In the genomic region with DNA sequence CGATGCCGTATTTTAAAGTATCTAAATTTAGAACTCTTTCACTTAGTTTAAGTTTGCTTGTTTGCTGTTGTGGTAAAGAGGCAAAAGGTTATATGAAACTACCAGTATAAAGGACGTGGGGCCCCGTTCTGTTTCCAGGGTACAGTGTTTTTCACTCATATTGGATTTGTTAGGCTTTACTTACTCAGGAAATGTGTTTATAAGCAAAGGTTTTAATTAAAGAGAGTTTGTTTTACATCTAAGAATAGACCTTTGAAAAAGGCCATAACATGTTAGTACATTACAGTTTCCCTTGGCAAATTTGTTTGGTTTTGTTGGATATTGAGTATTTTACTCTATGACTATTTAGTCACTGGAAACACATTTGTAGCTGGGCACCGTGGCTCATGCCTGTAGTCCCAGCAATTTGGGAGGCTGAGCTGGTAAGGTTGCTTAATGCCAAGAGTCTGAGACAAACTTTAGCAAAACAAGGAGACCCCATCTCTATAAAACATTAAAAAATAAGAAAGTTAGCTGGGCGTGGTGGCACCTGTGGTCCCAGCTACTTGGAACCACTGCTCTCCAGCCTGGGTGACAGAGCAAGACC, we compare ENCODE assay signal across 22 cellular contexts. TPM values are rescaled to one million over a fixed set of nuclear protein-coding genes. Genes with fewer than 3 reads are reported as not detected.
A peak's percentile ranks its signal among the peaks of the same experiment; 100 is the strongest.
DNase-seq lines count a peak whose midpoint lies in the region; ATAC-seq and TF ChIP-seq lines count a peak whose summit lies in the region.
"Had no signal": no experiment of that assay in that cellular context is flagged by ENCODE, and none has a peak within 500 bp of the region (broad histone marks: within the 10 kb centered on the region; RNA-seq: fewer than 3 reads in every experiment).

No MANE protein-coding gene starts in this region.

- 65 to 81% (median 69%) methylated on average over 6 of the region's 6 CpGs for WGBS in psoas muscle, 3 donors

- no peaks in the 10 kb centered on the region for H3K4me1 ChIP-seq in CD8-positive, alpha-beta memory T cell (ENCODE audit: insufficient read depth, low read length)
- peaks cover 7% of the 10 kb centered on the region for H3K4me1 ChIP-seq in psoas muscle
- H3K4me1 ChIP-seq in foreskin keratinocyte: peaks cover 5% of the 10 kb centered on the region

- H3K4me1 Mint-ChIP-seq in activated T-cell treated with anti-CD3 and anti-CD28 coated beads, Interleukin-2, amount 50 U/mL, for 24 hours (ENCODE audit: low read depth): peaks cover 50% of the 10 kb centered on the region
- H3K4me1 Mint-ChIP-seq in CD8-positive, alpha-beta memory T cell: peaks cover 27 to 54% (median 42%) of the 10 kb centered on the region in 3 donors
- peaks cover 29% of the 10 kb centered on the region for H3K4me1 Mint-ChIP-seq in activated CD8-positive, alpha-beta T cell treated with anti-CD3 and anti-CD28 coated beads, Interleukin-2, amount 10 ng/mL, durations not matched to agents 7 days and 5 days (ENCODE audit: low read depth)
- H3K4me1 Mint-ChIP-seq: B cell, H9, neural crest cell had no signal

- peak overlapping the region; percentile 30 for H3K4me3 Mint-ChIP-seq in activated T-cell treated with anti-CD3 and anti-CD28 coated beads, Interleukin-2, amount 50 U/mL, for 24 hours
- peak overlapping the region in 6 of 7 donors; percentile 12 to 67 (median 36) for H3K4me3 Mint-ChIP-seq in CD8-positive, alpha-beta memory T cell
- no peak overlapping the region for H3K4me3 Mint-ChIP-seq in activated CD8-positive, alpha-beta T cell treated with anti-CD3 and anti-CD28 coated beads, Interleukin-2, amount 10 ng/mL, durations not matched to agents 7 days and 5 days
- H3K4me3 Mint-ChIP-seq: activated naive CD4-positive, alpha-beta T cell treated with anti-CD3 and anti-CD28 coated beads, Interleukin-2, amount 10 ng/mL, durations not matched to agents 7 days and 5 days; B cell; H9; neural crest cell; T-helper 2 cell treated with Interferon-gamma antibody and Interleukin-4, amounts not matched to agents 5 μg/mL and 100 μg/mL, for 36 hours; type B pancreatic cell had no signal

- H3K9me3 Mint-ChIP-seq in activated T-cell treated with anti-CD3 and anti-CD28 coated beads, Interleukin-2, amount 50 U/mL, for 24 hours: peaks cover 4% of the 10 kb centered on the region
- no peaks in the 10 kb centered on the region for H3K9me3 Mint-ChIP-seq in CD8-positive, alpha-beta memory T cell
- peaks cover 4% of the 10 kb centered on the region for H3K9me3 Mint-ChIP-seq in activated CD8-positive, alpha-beta T cell treated with anti-CD3 and anti-CD28 coated beads, Interleukin-2, amount 10 ng/mL, durations not matched to agents 7 days and 5 days (ENCODE audit: insufficient read depth)
- H3K9me3 Mint-ChIP-seq: H9 had no signal

- H3K9me3 ChIP-seq in CD8-positive, alpha-beta memory T cell (ENCODE audit: low read length): no peaks in the 10 kb centered on the region
- peaks cover 7% of the 10 kb centered on the region for H3K9me3 ChIP-seq in psoas muscle
- H3K9me3 ChIP-seq: A549 had no signal

- H3K36me3 ChIP-seq in CD8-positive, alpha-beta memory T cell (ENCODE audit: insufficient read depth, low read length): no peaks in the 10 kb centered on the region
- H3K36me3 ChIP-seq in psoas muscle (ENCODE audit: insufficient read depth in 1 of 2, low read depth in 1 of 2): no peaks in the 10 kb centered on the region
- H3K36me3 ChIP-seq: sigmoid colon had no signal

- ATAC-seq in activated CD8-positive, alpha-beta T cell treated with anti-CD3 and anti-CD28 coated beads, Interleukin-2, amount 10 ng/mL, durations not matched to agents 7 days and 5 days: peak; percentile 15
- ATAC-seq in psoas muscle (no peak), foreskin keratinocyte (no peak)
- ATAC-seq: A549 had no signal

- DNase-seq in activated T-cell treated with anti-CD3 and anti-CD28 coated beads, Interleukin-2, amount 50 U/mL, for 24 hours: no peak
- no peak for DNase-seq in activated T-cell treated with anti-CD3 and anti-CD28 coated beads, Interleukin-2, amount 50 U/mL, for 1 hour
- DNase-seq in CD8-positive, alpha-beta memory T cell: no peak
- DNase-seq in activated CD8-positive, alpha-beta T cell treated with anti-CD3 and anti-CD28 coated beads, Interleukin-2, amount 10 ng/mL, durations not matched to agents 7 days and 5 days: no peak
- no peak for DNase-seq in psoas muscle
- no peak for DNase-seq in NCI-H226
- no peak for DNase-seq in foreskin keratinocyte
- no peak for DNase-seq in dedifferentiated amniotic fluid mesenchymal stem cell (ENCODE audit: extremely low spot score)
- DNase-seq: activated CD4-positive, alpha-beta T cell treated with anti-CD3 and anti-CD28 coated beads, Interleukin-2, amount 50 U/mL, for 48 hours; activated naive CD4-positive, alpha-beta T cell treated with anti-CD3 and anti-CD28 coated beads, Interleukin-2, amount 10 ng/mL, durations not matched to agents 7 days and 5 days; central memory CD4-positive, alpha-beta T cell; DND-41; H9; NCI-H1436; NCI-H446; sigmoid colon had no signal

- POLR2A ChIA-PET in CD8-positive, alpha-beta memory T cell (lab: Charles Lee): no interaction called here
- POLR2A ChIA-PET in activated CD8-positive, alpha-beta T cell treated with anti-CD3 and anti-CD28 coated beads, Interleukin-2, amount 10 ng/mL, durations not matched to agents 7 days and 5 days (lab: Charles Lee): interaction anchor here (1.4 kb wide), 1 partner anchor 8 kb away, joined by 4 read pairs; the partner anchor contains the start of gene DGKH

- peak overlapping the region; percentile 61 for H3K27ac Mint-ChIP-seq in activated T-cell treated with anti-CD3 and anti-CD28 coated beads, Interleukin-2, amount 50 U/mL, for 24 hours
- peak overlapping the region in 5 of 8 donors; percentile 27 to 84 (median 64) for H3K27ac Mint-ChIP-seq in CD8-positive, alpha-beta memory T cell
- no peak overlapping the region for H3K27ac Mint-ChIP-seq in activated CD8-positive, alpha-beta T cell treated with anti-CD3 and anti-CD28 coated beads, Interleukin-2, amount 10 ng/mL, durations not matched to agents 7 days and 5 days
- H3K27ac Mint-ChIP-seq: activated naive CD4-positive, alpha-beta T cell treated with anti-CD3 and anti-CD28 coated beads, Interleukin-2, amount 10 ng/mL, durations not matched to agents 7 days and 5 days; B cell; H9; T-helper 2 cell treated with Interferon-gamma antibody and Interleukin-4, amounts not matched to agents 5 μg/mL and 100 μg/mL, for 36 hours; type B pancreatic cell had no signal

- intact Hi-C loops in psoas muscle (cut with DNase I): no loop called here

- no peak for TF ChIP-seq CTCF in psoas muscle (IDR thresholded peaks at IDR 0.05)
- no peak for TF ChIP-seq CTCF in foreskin keratinocyte (conservative IDR thresholded peaks at IDR 0.05)

- H3K36me3 Mint-ChIP-seq in activated T-cell treated with anti-CD3 and anti-CD28 coated beads, Interleukin-2, amount 50 U/mL, for 24 hours (ENCODE audit: low read depth): peaks cover 15% of the 10 kb centered on the region
- peaks cover 4 to 7% (median 6%) of the 10 kb centered on the region in 3 donors for H3K36me3 Mint-ChIP-seq in CD8-positive, alpha-beta memory T cell
- peaks cover 32% of the 10 kb centered on the region for H3K36me3 Mint-ChIP-seq in activated CD8-positive, alpha-beta T cell treated with anti-CD3 and anti-CD28 coated beads, Interleukin-2, amount 10 ng/mL, durations not matched to agents 7 days and 5 days (ENCODE audit: low read depth)

- H3K27me3 Mint-ChIP-seq in activated T-cell treated with anti-CD3 and anti-CD28 coated beads, Interleukin-2, amount 50 U/mL, for 24 hours: no peaks in the 10 kb centered on the region
- H3K27me3 Mint-ChIP-seq in CD8-positive, alpha-beta memory T cell: no peaks in the 10 kb centered on the region
- no peaks in the 10 kb centered on the region for H3K27me3 Mint-ChIP-seq in activated CD8-positive, alpha-beta T cell treated with anti-CD3 and anti-CD28 coated beads, Interleukin-2, amount 10 ng/mL, durations not matched to agents 7 days and 5 days (ENCODE audit: low read depth)
- H3K27me3 Mint-ChIP-seq: activated naive CD4-positive, alpha-beta T cell treated with anti-CD3 and anti-CD28 coated beads, Interleukin-2, amount 10 ng/mL, durations not matched to agents 7 days and 5 days; type B pancreatic cell had no signal

- H3K27ac ChIP-seq in CD8-positive, alpha-beta memory T cell (ENCODE audit: low read depth, low read length): peak overlapping the region; percentile 43
- H3K27ac ChIP-seq in psoas muscle: no peak overlapping the region
- H3K27ac ChIP-seq in foreskin keratinocyte: no peak overlapping the region
- H3K27ac ChIP-seq: A549, VCaP had no signal

- CTCF ChIA-PET in CD8-positive, alpha-beta memory T cell (lab: Charles Lee): interaction anchor here (1.2 to 1.4 kb wide), 2 partner anchors 8 to 84 kb away, joined by 3 to 4 read pairs; partner anchors contain the start of gene DGKH
- CTCF ChIA-PET in activated CD8-positive, alpha-beta T cell treated with anti-CD3 and anti-CD28 coated beads, Interleukin-2, amount 10 ng/mL, durations not matched to agents 7 days and 5 days (lab: Charles Lee): interaction anchor here (0.8 to 1.2 kb wide), 3 partner anchors 14 to 152 kb away, joined by 3 to 4 read pairs (median 3); no protein-coding TSS in a partner anchor

- no peaks in the 10 kb centered on the region for H3K27me3 ChIP-seq in CD8-positive, alpha-beta memory T cell (ENCODE audit: insufficient read depth, low read length, poor library complexity, severe bottlenecking)
- H3K27me3 ChIP-seq in psoas muscle (ENCODE audit: insufficient read depth in 3 of 3, low read length in 2 of 3) (no peaks in the 10 kb centered on the region), foreskin keratinocyte (no peaks in the 10 kb centered on the region)
- H3K27me3 ChIP-seq: sigmoid colon had no signal

- H3K4me3 ChIP-seq in CD8-positive, alpha-beta memory T cell (ENCODE audit: low read length): no peak overlapping the region
- peak overlapping the region; percentile 17 for H3K4me3 ChIP-seq in psoas muscle
- H3K4me3 ChIP-seq: A549 had no signal

RNA-seq across cellular contexts. Expression of gene DGKH, which starts 7.1 kb away (rescaled TPM):
- total RNA-seq in CD8-positive, alpha-beta memory T cell: 10 to 100 TPM; 10.2 to 10.9 TPM
- polyA plus RNA-seq in CD8-positive, alpha-beta memory T cell: 2.5 TPM
- 10 to 100 TPM; 20.3 to 20.7 TPM for total RNA-seq in activated CD8-positive, alpha-beta T cell treated with anti-CD3 and anti-CD28 coated beads, Interleukin-2, amount 10 ng/mL, durations not matched to agents 7 days and 5 days
- 1 to 10 TPM; 2.1 to 4.6 (median 3.9) TPM for total RNA-seq in psoas muscle
- polyA plus RNA-seq in psoas muscle: under 1 TPM; 0.42 to 0.63 (median 0.51) TPM
- total RNA-seq in foreskin keratinocyte: 11.5 and 12.0 TPM in 2 replicates
- polyA plus RNA-seq in foreskin keratinocyte: 2.9 TPM in 2 replicates
